Comparison of ENCODE assay signal across 31 cellular contexts in genomic region chr14:50339178-50339804, GRCh38.
"Had no signal": no experiment of that assay in that cellular context is flagged by ENCODE, and none has a peak within 500 bp of the region (broad histone marks: within the 10 kb centered on the region; RNA-seq: fewer than 3 reads in every experiment).

No MANE protein-coding gene starts in this region.

- DNase-seq: activated CD4-positive, alpha-beta T cell treated with anti-CD3 and anti-CD28 coated beads for 4 hours; activated CD4-positive, alpha-beta T cell treated with anti-CD3 and anti-CD28 coated beads, Interleukin-2, amount 50 U/mL, for 4 hours; activated effector memory CD4-positive, alpha-beta T cell treated with Interleukin-2 at 50 U/mL for 16 hours; activated naive CD4-positive, alpha-beta T cell treated with Interleukin-2 at 50 U/mL for 16 hours; activated naive CD8-positive, alpha-beta T cell treated with anti-CD3 and anti-CD28 coated beads for 36 hours; activated T-cell treated with anti-CD3 and anti-CD28 coated beads for 4 hours; activated T-cell treated with anti-CD3 and anti-CD28 coated beads, Interleukin-2, amount 50 U/mL, for 72 hours; adrenal gland; aorta; body of pancreas; cerebellar nuclear complex; colonic mucosa; effector CD8-positive, alpha-beta T cell; heart right ventricle; kidney glomerular epithelial cell; left lung; lower lobe of right lung; mesenchymal stem cell; naive thymus-derived CD8-positive, alpha-beta T cell; occipital lobe; right cardiac atrium; stimulated activated CD4-positive, alpha-beta T cell treated with anti-CD3 and anti-CD28 coated beads, Interleukin-12 subunit alpha, Interleukin-12 subunit beta, amount 100 ng/mL, for 4 hours; stimulated activated CD4-positive, alpha-beta T cell treated with anti-CD3 and anti-CD28 coated beads, Interleukin-4, amount 100 ng/mL, for 24 hours; trophoblast cell had no signal

- H3K9me3 ChIP-seq: adrenal gland, body of pancreas, colonic mucosa, gastroesophageal sphincter, heart right ventricle, left lung, lower lobe of right lung, thoracic aorta had no signal

- H3K36me3 ChIP-seq: adrenal gland, cardiac muscle cell, colonic mucosa, gastroesophageal sphincter, neural progenitor cell, thoracic aorta had no signal

- H2AFZ ChIP-seq: neural progenitor cell, parathyroid adenoma had no signal

- H3K9ac ChIP-seq: neural progenitor cell, parathyroid adenoma had no signal

- ATAC-seq: activated T-cell treated with anti-CD3 and anti-CD28 coated beads, Interleukin-2, amount 50 U/mL, for 72 hours; body of pancreas; gastroesophageal sphincter; heart right ventricle; left lung; lower lobe of right lung; naive thymus-derived CD8-positive, alpha-beta T cell; right cardiac atrium; stimulated activated effector memory CD8-positive, alpha-beta T cell treated with anti-CD3 and anti-CD28 coated beads, Interleukin-12 subunit alpha, Interleukin-12 subunit beta, amount 100 ng/mL, for 72 hours had no signal

- H3K4me3 ChIP-seq: adrenal gland, body of pancreas, cardiac muscle cell, colonic mucosa, gastroesophageal sphincter, heart right ventricle, left lung, lower lobe of right lung, neural progenitor cell, thoracic aorta had no signal

- H3K4me1 ChIP-seq: parathyroid adenoma had no signal

- H3K27me3 ChIP-seq: adrenal gland, body of pancreas, cardiac muscle cell, colonic mucosa, gastroesophageal sphincter, heart right ventricle, left lung, neural progenitor cell had no signal

- FAIRE-seq: urothelium cell line had no signal

- H3K4me2 ChIP-seq: neural progenitor cell had no signal

- H3K27ac ChIP-seq: adrenal gland, body of pancreas, cardiac muscle cell, gastroesophageal sphincter, heart right ventricle, lower lobe of right lung, neural progenitor cell, parathyroid adenoma, thoracic aorta had no signal
